14 cellular contexts compared by ENCODE assay signal in genomic region chr15:95591886-95592285, GRCh38.
DNase-seq lines count a peak whose midpoint lies in the region; ATAC-seq and TF ChIP-seq lines count a peak whose summit lies in the region.
"Had no signal": no experiment of that assay in that cellular context is flagged by ENCODE, and none has a peak within 500 bp of the region (broad histone marks: within the 10 kb centered on the region; RNA-seq: fewer than 3 reads in every experiment).

No MANE protein-coding gene starts in this region.

- H2AK9ac ChIP-seq in IMR-90 (replicated peaks; ENCODE audit: low read depth, low read length, poor library complexity), result no peak overlapping the region

- POLR2A ChIA-PET in IMR-90 (lab: Charles Lee; ENCODE audit: unreplicated experiment), result no interaction called here

- peaks cover 2% of the 10 kb centered on the region; the same call in 1 of the 2 replicates for H3K4me1 ChIP-seq in IMR-90 (ENCODE audit: control insufficient read depth, insufficient read depth, low read length)
- peaks cover 0 to 34% (median 7%) of the 10 kb centered on the region in 4 donors for H3K4me1 ChIP-seq in tibial artery
- H3K4me1 ChIP-seq: HAP-1 had no signal

- H3K27me3 ChIP-seq in IMR-90 (ENCODE audit: control insufficient read depth, insufficient read depth, low read length) (no peaks in the 10 kb centered on the region; the same call in 1 of the 2 replicates), tibial artery (no peaks in the 10 kb centered on the region)

- no peaks in the 10 kb centered on the region for H3K36me3 ChIP-seq in IMR-90 (ENCODE audit: control insufficient read depth, insufficient read depth, low read length)
- no peaks in the 10 kb centered on the region for H3K36me3 ChIP-seq in tibial artery
- H3K36me3 ChIP-seq: HAP-1 had no signal

- TF ChIP-seq CTCF in IMR-90 (conservative IDR thresholded peaks at IDR 0.05; ENCODE audit: low read depth, low read length) (no peak), cardiac fibroblast (IDR thresholded peaks at IDR 0.05; ENCODE audit: low read depth, low read length) (no peak), tibial artery (IDR thresholded peaks at IDR 0.05) (no peak)

- no peak overlapping the region for H4K5ac ChIP-seq in IMR-90 (ENCODE audit: low read depth, low read length)

- DNase-seq in Daoy (ENCODE audit: low read depth) (peak; percentile 1), IMR-90 (no peak), cardiac fibroblast (ENCODE audit: low read depth in 2 of 2) (peak; percentile 13 to 35), tibial artery (no peak), mucosa of gallbladder (ENCODE audit: low spot score) (no peak), NCI-H82 treated with DMSO at 0.1 percent for 48 hours (lab: John Stamatoyannopoulos, UW; ENCODE audit: unreplicated experiment) (no peak)
- DNase-seq: AML-193; Calu3; CD4-positive, alpha-beta memory T cell; DMS79 treated with DMSO at 0.1 percent for 48 hours; GM23248 had no signal

- no peak overlapping the region for H2BK15ac ChIP-seq in IMR-90 (ENCODE audit: low read depth, low read length)

- BruUV-seq in IMR-90 (replicated peaks; lab: Mats Ljungman, UMichigan), result no TSS peak

- H2AK5ac ChIP-seq in IMR-90 (ENCODE audit: low read depth, low read length), result no peak overlapping the region

- no peak overlapping the region for H3K4ac ChIP-seq in IMR-90 (ENCODE audit: low read depth, low read length)

- H3K9me3 ChIP-seq in IMR-90 (ENCODE audit: control insufficient read depth, insufficient read depth, low read length) (no peaks in the 10 kb centered on the region), tibial artery (no peaks in the 10 kb centered on the region)
- H3K9me3 ChIP-seq: HAP-1 had no signal

- H3K9me1 ChIP-seq in IMR-90 (ENCODE audit: insufficient read depth, low read length), result no peaks in the 10 kb centered on the region

- H4K8ac ChIP-seq in IMR-90 (ENCODE audit: low read depth in 2 of 2, low read length in 2 of 2), result no peak overlapping the region

- H4K20me1 ChIP-seq in IMR-90 (ENCODE audit: insufficient read depth, low read length), result no peaks in the 10 kb centered on the region

- no peak overlapping the region for H3K4me2 ChIP-seq in IMR-90 (ENCODE audit: low read depth, low read length)

- H3K4me3 ChIP-seq in IMR-90 (ENCODE audit: insufficient read depth, low read depth, low read length), result no peak overlapping the region
- no peak overlapping the region for H3K4me3 ChIP-seq in cardiac fibroblast (replicated peaks in 1 of 2; ENCODE audit: low read depth in 2 of 2, low read length in 2 of 2)
- no peak overlapping the region for H3K4me3 ChIP-seq in tibial artery
- H3K4me3 ChIP-seq: GM23248, HAP-1 had no signal

- no peak overlapping the region for H2AFZ ChIP-seq in IMR-90 (replicated peaks; ENCODE audit: low read length, poor library complexity)
- H2AFZ ChIP-seq: GM23248 had no signal

- H3K79me1 ChIP-seq in IMR-90 (ENCODE audit: low read depth in 1 of 2, low read length in 2 of 2), result no peaks in the 10 kb centered on the region

- H2BK5ac ChIP-seq in IMR-90 (ENCODE audit: low read depth, low read length, poor library complexity, severe bottlenecking), result no peak overlapping the region

- no peak overlapping the region for H3K56ac ChIP-seq in IMR-90 (ENCODE audit: extremely low read depth, insufficient read depth, low read length)

- ATAC-seq in IMR-90 (ENCODE audit: low read depth) (no peak), HG03342 (IDR thresholded peaks at IDR 0.05; ENCODE audit: unreplicated experiment) (no peak)

- TF ChIP-seq RAD21 in IMR-90 (IDR thresholded peaks at IDR 0.05; ENCODE audit: low read length), result no peak

- H3K9ac ChIP-seq in IMR-90 (ENCODE audit: low read depth, low read length), result no peak overlapping the region
- H3K9ac ChIP-seq: GM23248 had no signal

- intact Hi-C loops in IMR-90 (cut with micrococcal nuclease) (loop anchor here (10.0 kb wide), 1 partner anchor 567 kb away; no protein-coding TSS in a partner anchor), tibial artery (cut with DNase I; ENCODE audit: low total_unique reads) (no loop called here)

- H2BK20ac ChIP-seq in IMR-90 (ENCODE audit: low read depth, low read length), result no peak overlapping the region

- dilution Hi-C loops in IMR-90 (cut with HindIII; ENCODE audit: low sequenced_read_pairs, unreplicated experiment), result no loop called here

- in situ Hi-C loops in IMR-90 (cut with MboI; ENCODE audit: low sequenced_read_pairs), result no loop called here

- H3K27ac ChIP-seq in IMR-90 (ENCODE audit: insufficient read depth, low read length), result no peak overlapping the region
- H3K27ac ChIP-seq in tibial artery, result peak overlapping the region; percentile 66 to 75
- H3K27ac ChIP-seq: C4-2B, GM23248 had no signal

- TF ChIP-seq POLR2A in IMR-90 (IDR thresholded peaks at IDR 0.05; ENCODE audit: low read depth, low read length), result no peak

- peak overlapping the region; percentile 62; the same call in 1 of the 2 replicates for H3K18ac ChIP-seq in IMR-90 (ENCODE audit: low read depth, low read length)

- no peak overlapping the region for H3K23ac ChIP-seq in IMR-90 (ENCODE audit: low read depth, low read length)

- H2BK120ac ChIP-seq in IMR-90 (ENCODE audit: low read depth, low read length), result no peak overlapping the region

- no peak overlapping the region for H4K91ac ChIP-seq in IMR-90 (ENCODE audit: insufficient read depth, low read depth, low read length)

- WGBS in IMR-90 (ENCODE audit: extremely low coverage in 2 of 2, insufficient read length in 1 of 2), 2 experiments, result no CpG with 5 or more reads among the region's 3 CpGs

- H3K14ac ChIP-seq in IMR-90 (replicated peaks; ENCODE audit: low read depth, low read length), result no peak overlapping the region

- CTCF ChIA-PET in IMR-90 (lab: Yijun Ruan, JAX), result interaction anchor here (0.8 to 1.6 kb wide), 3 partner anchors 9 to 30 kb away, joined by 3 to 5 read pairs (median 3); no protein-coding TSS in a partner anchor

TF ChIP-seq in IMR-90, 13 proteins besides CTCF, POLR2A, EP300 and RAD21:
- TF ChIP-seq USF2 (IDR thresholded peaks at IDR 0.05; ENCODE audit: low read depth, low read length) (no peak), BHLHE40 (IDR thresholded peaks at IDR 0.05; ENCODE audit: low read depth, low read length) (no peak), CEBPB (IDR thresholded peaks at IDR 0.05; ENCODE audit: low read depth, low read length) (no peak), RCOR1 (IDR thresholded peaks at IDR 0.05; ENCODE audit: insufficient replicate concordance, low read length) (no peak), MAFK (IDR thresholded peaks at IDR 0.05; ENCODE audit: low read depth, low read length) (no peak), MAZ (IDR thresholded peaks at IDR 0.05; ENCODE audit: borderline replicate concordance, low read depth, low read length) (no peak), MXI1 (IDR thresholded peaks at IDR 0.05; ENCODE audit: borderline replicate concordance, low read depth, low read length) (no peak), CHD1 (IDR thresholded peaks at IDR 0.05; ENCODE audit: low read depth, low read length) (no peak), SMC3 (IDR thresholded peaks at IDR 0.05; ENCODE audit: low read depth, low read length) (no peak)

Comparison
In these comparisons a context has a peak if more than half of its experiments do, and no peak if none do; other contexts are left out.
1. DNase-seq: peak in Daoy (single experiment) and cardiac fibroblast (2 of 2); none in IMR-90 (single experiment), tibial artery (0 of 2), mucosa of gallbladder (single experiment) and NCI-H82 treated with DMSO at 0.1 percent for 48 hours (single experiment).